Comparison of ENCODE assay signal across 33 cellular contexts in genomic region chr5:171271798-171272197, GRCh38. TPM values are rescaled to one million over a fixed set of nuclear protein-coding genes. Genes with fewer than 3 reads are reported as not detected.
"Had no signal": no experiment of that assay in that cellular context is flagged by ENCODE, and none has a peak within 500 bp of the region (broad histone marks: within the 10 kb centered on the region; RNA-seq: fewer than 3 reads in every experiment).

No MANE protein-coding gene starts in this region.

- ATAC-seq: esophagus mucosa; gastroesophageal sphincter; heart right ventricle; left lung; naive thymus-derived CD8-positive, alpha-beta T cell; psoas muscle; right cardiac atrium; stimulated activated memory B cell treated with anti-CD40 and anti-IgM and Interleukin-4, amounts not matched to agents 10 μg/mL and 1 μg/mL and 100 μg/mL, for 72 hours; stimulated activated naive CD8-positive, alpha-beta T cell treated with anti-CD3 and anti-CD28 coated beads, Interleukin-15, Interleukin-2, amounts not matched to agents 100 U/mL and 50 U/mL, for 24 hours; upper lobe of right lung had no signal

- H3K4me3 Mint-ChIP-seq: dendritic cell treated with granulocyte-macrophage colony-stimulating factor and Interleukin-4, amounts not matched to agents 40 ng/mL and 50 ng/mL, for 4 days; endodermal cell; naive thymus-derived CD8-positive, alpha-beta T cell; nephron progenitor cell; stimulated activated memory B cell treated with anti-CD40 and anti-IgM and Interleukin-4, amounts not matched to agents 10 μg/mL and 1 μg/mL and 100 μg/mL, for 72 hours had no signal

- H3K4me1 ChIP-seq: colonic mucosa, gastroesophageal sphincter, heart right ventricle, left lung, psoas muscle, sigmoid colon, spleen, suprapubic skin, transverse colon, upper lobe of right lung, uterus had no signal

- H3K27me3 ChIP-seq: colonic mucosa, gastroesophageal sphincter, heart right ventricle, left lung, ovary, sigmoid colon, spleen, suprapubic skin, transverse colon, upper lobe of right lung, uterus had no signal

- H3K9me3 Mint-ChIP-seq: dendritic cell treated with granulocyte-macrophage colony-stimulating factor and Interleukin-4, amounts not matched to agents 40 ng/mL and 50 ng/mL, for 4 days; endodermal cell; nephron progenitor cell had no signal

- H3K4me3 ChIP-seq: colonic mucosa, gastroesophageal sphincter, heart right ventricle, left lung, ovary, psoas muscle, sigmoid colon, spleen, suprapubic skin, transverse colon, upper lobe of right lung, uterus had no signal

- H3K9me3 ChIP-seq: colonic mucosa, gastroesophageal sphincter, heart right ventricle, left lung, ovary, psoas muscle, sigmoid colon, spleen, suprapubic skin, transverse colon, upper lobe of right lung, uterus had no signal

- DNase-seq: colonic mucosa; effector CD8-positive, alpha-beta T cell; endodermal cell; heart right ventricle; hippocampal formation; left cardiac atrium; left lung; mesendoderm; midbrain; naive thymus-derived CD8-positive, alpha-beta T cell; nephron progenitor cell; nucleus accumbens; ovary; posterior cingulate gyrus; psoas muscle; right cardiac atrium; sigmoid colon; spleen; stimulated activated CD4-positive, alpha-beta T cell treated with anti-CD3 and anti-CD28 coated beads, Interleukin-4, amount 100 ng/mL, for 4 hours; stimulated activated naive CD8-positive, alpha-beta T cell treated with anti-CD3 and anti-CD28 coated beads, Interleukin-15, Interleukin-2, amounts not matched to agents 100 U/mL and 50 U/mL, for 24 hours; transverse colon; upper lobe of right lung; uterus had no signal

- H3K4me1 Mint-ChIP-seq: endodermal cell; stimulated activated memory B cell treated with anti-CD40 and anti-IgM and Interleukin-4, amounts not matched to agents 10 μg/mL and 1 μg/mL and 100 μg/mL, for 72 hours had no signal

- H3K36me3 ChIP-seq: colonic mucosa, gastroesophageal sphincter, heart right ventricle, left lung, ovary, sigmoid colon, spleen, suprapubic skin, transverse colon, upper lobe of right lung, uterus had no signal

- H3K27ac Mint-ChIP-seq: dendritic cell treated with granulocyte-macrophage colony-stimulating factor and Interleukin-4, amounts not matched to agents 40 ng/mL and 50 ng/mL, for 4 days; endodermal cell; naive thymus-derived CD8-positive, alpha-beta T cell; nephron progenitor cell; stimulated activated memory B cell treated with anti-CD40 and anti-IgM and Interleukin-4, amounts not matched to agents 10 μg/mL and 1 μg/mL and 100 μg/mL, for 72 hours had no signal

- H3K27me3 Mint-ChIP-seq: dendritic cell treated with granulocyte-macrophage colony-stimulating factor and Interleukin-4, amounts not matched to agents 40 ng/mL and 50 ng/mL, for 4 days had no signal

- H3K27ac ChIP-seq: colonic mucosa, gastroesophageal sphincter, heart right ventricle, left lung, ovary, psoas muscle, sigmoid colon, spleen, suprapubic skin, transverse colon, upper lobe of right lung, uterus had no signal

- H3K36me3 Mint-ChIP-seq: naive thymus-derived CD8-positive, alpha-beta T cell; stimulated activated memory B cell treated with anti-CD40 and anti-IgM and Interleukin-4, amounts not matched to agents 10 μg/mL and 1 μg/mL and 100 μg/mL, for 72 hours had no signal

RNA-seq across cellular contexts. Expression of gene TLX3, which starts 37.2 kb away (rescaled TPM):
- total RNA-seq: colonic mucosa; endodermal cell; esophagus mucosa; gastroesophageal sphincter; heart right ventricle; left cardiac atrium; left lung; lower leg skin; lung microvascular endothelial cell; mucosa of gallbladder; naive thymus-derived CD8-positive, alpha-beta T cell; ovary; psoas muscle; renal cortical epithelial cell; right cardiac atrium; sigmoid colon; skeletal muscle tissue; spleen; suprapubic skin; transverse colon; upper lobe of right lung; uterus had no signal
- polyA plus RNA-seq: heart right ventricle; naive thymus-derived CD8-positive, alpha-beta T cell; psoas muscle; right cardiac atrium; sigmoid colon; spleen had no signal
